In the genomic region with DNA sequence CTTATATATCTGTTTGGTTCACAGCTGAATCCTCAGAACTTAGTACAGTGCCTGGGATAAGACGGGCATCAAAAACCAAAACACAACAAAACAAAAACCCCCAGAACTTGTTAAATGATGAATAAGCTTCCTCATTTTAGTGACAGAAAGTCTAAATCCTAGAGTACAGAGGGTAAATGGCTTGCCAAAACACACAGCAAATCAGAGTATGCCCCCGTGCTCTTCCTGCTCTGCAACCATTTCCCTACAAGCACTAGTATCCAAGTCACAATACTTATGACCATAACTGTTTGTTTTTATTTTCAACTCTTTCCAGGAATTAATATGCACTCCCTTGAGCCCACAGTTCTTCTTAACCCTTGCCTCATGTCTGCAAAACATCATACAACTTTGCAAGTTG, we compare ENCODE assay signal across 23 cellular contexts.
"Had no signal": no experiment of that assay in that cellular context is flagged by ENCODE, and none has a peak within 500 bp of the region (broad histone marks: within the 10 kb centered on the region; RNA-seq: fewer than 3 reads in every experiment).

No MANE protein-coding gene starts in this region.

- H3K9me3 Mint-ChIP-seq: memory B cell; stimulated activated naive B cell treated with anti-CD40 and anti-IgM and Interleukin-4, amounts not matched to agents 10 μg/mL and 1 μg/mL and 100 μg/mL, for 72 hours had no signal

- H3K27ac Mint-ChIP-seq: memory B cell; naive thymus-derived CD8-positive, alpha-beta T cell; nephron progenitor cell; neural progenitor cell; progenitor cell of endocrine pancreas; stimulated activated naive B cell treated with anti-CD40 and anti-IgM and Interleukin-4, amounts not matched to agents 10 μg/mL and 1 μg/mL and 100 μg/mL, for 72 hours had no signal

- H3K4me1 Mint-ChIP-seq: memory B cell; naive thymus-derived CD8-positive, alpha-beta T cell; stimulated activated naive B cell treated with anti-CD40 and anti-IgM and Interleukin-4, amounts not matched to agents 10 μg/mL and 1 μg/mL and 100 μg/mL, for 72 hours had no signal

- H3K36me3 Mint-ChIP-seq: memory B cell; stimulated activated naive B cell treated with anti-CD40 and anti-IgM and Interleukin-4, amounts not matched to agents 10 μg/mL and 1 μg/mL and 100 μg/mL, for 72 hours had no signal

- H3K4me3 Mint-ChIP-seq: memory B cell; naive thymus-derived CD8-positive, alpha-beta T cell; nephron progenitor cell; neural progenitor cell; stimulated activated naive B cell treated with anti-CD40 and anti-IgM and Interleukin-4, amounts not matched to agents 10 μg/mL and 1 μg/mL and 100 μg/mL, for 72 hours had no signal

- DNase-seq: hippocampal formation; kidney glomerular epithelial cell; left cardiac atrium; left ventricle myocardium superior; midbrain; mucosa of descending colon; naive thymus-derived CD8-positive, alpha-beta T cell; nephron progenitor cell; occipital lobe; ovary; right lobe of liver; stimulated activated CD4-positive, alpha-beta T cell treated with anti-CD3 and anti-CD28 coated beads, Interleukin-1b, Interleukin-23, amount 100 ng/mL, for 48 hours; stimulated activated CD4-positive, alpha-beta T cell treated with anti-CD3 and anti-CD28 coated beads, Interleukin-2, amount 100 ng/mL, for 48 hours; stimulated activated naive B cell treated with anti-CD40 and anti-IgM and Interleukin-4, amounts not matched to agents 10 μg/mL and 1 μg/mL and 100 μg/mL, for 72 hours; stimulated activated naive CD8-positive, alpha-beta T cell treated with anti-CD3 and anti-CD28 coated beads, Interleukin-15, Interleukin-2, amounts not matched to agents 100 U/mL and 50 U/mL, for 24 hours; stomach; testis; thyroid gland; transverse colon; upper lobe of left lung had no signal
